In genomic region chr10:89367529-89367928, GRCh38 we compare ENCODE assay signal across 1 cellular context.
TF ChIP-seq lines count a peak whose summit lies in the region.

No MANE protein-coding gene starts in this region.

TF ChIP-seq in GM12878, 131 proteins besides CTCF, POLR2A, EP300 and RAD21 (continues in another document):
- TF ChIP-seq, protein P1, sequence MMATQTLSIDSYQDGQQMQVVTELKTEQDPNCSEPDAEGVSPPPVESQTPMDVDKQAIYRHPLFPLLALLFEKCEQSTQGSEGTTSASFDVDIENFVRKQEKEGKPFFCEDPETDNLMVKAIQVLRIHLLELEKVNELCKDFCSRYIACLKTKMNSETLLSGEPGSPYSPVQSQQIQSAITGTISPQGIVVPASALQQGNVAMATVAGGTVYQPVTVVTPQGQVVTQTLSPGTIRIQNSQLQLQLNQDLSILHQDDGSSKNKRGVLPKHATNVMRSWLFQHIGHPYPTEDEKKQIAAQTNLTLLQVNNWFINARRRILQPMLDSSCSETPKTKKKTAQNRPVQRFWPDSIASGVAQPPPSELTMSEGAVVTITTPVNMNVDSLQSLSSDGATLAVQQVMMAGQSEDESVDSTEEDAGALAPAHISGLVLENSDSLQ (IDR thresholded peaks at IDR 0.05): 0 out of 2 replicates have a peak, but pooled peaks have one; percentile 16
- peak; percentile 88 for TF ChIP-seq MTA2 (IDR thresholded peaks at IDR 0.05; ENCODE audit: low read depth)
- TF ChIP-seq MEF2B (IDR thresholded peaks at IDR 0.05; ENCODE audit: partially characterized antibody, poor library complexity, severe bottlenecking): peak; percentile 52
- TF ChIP-seq CBX5 (IDR thresholded peaks at IDR 0.05; ENCODE audit: low read depth): no peak
- TF ChIP-seq MXI1 (IDR thresholded peaks at IDR 0.05; ENCODE audit: low read depth, low read length): peak; percentile 92
- TF ChIP-seq E4F1 (IDR thresholded peaks at IDR 0.05; ENCODE audit: borderline replicate concordance, partially characterized antibody): peak; percentile 67
- no peak for TF ChIP-seq NR2C1 (IDR thresholded peaks at IDR 0.05)
- TF ChIP-seq SMAD5 (IDR thresholded peaks at IDR 0.05; ENCODE audit: low read depth): no peak
- TF ChIP-seq, protein P2, sequence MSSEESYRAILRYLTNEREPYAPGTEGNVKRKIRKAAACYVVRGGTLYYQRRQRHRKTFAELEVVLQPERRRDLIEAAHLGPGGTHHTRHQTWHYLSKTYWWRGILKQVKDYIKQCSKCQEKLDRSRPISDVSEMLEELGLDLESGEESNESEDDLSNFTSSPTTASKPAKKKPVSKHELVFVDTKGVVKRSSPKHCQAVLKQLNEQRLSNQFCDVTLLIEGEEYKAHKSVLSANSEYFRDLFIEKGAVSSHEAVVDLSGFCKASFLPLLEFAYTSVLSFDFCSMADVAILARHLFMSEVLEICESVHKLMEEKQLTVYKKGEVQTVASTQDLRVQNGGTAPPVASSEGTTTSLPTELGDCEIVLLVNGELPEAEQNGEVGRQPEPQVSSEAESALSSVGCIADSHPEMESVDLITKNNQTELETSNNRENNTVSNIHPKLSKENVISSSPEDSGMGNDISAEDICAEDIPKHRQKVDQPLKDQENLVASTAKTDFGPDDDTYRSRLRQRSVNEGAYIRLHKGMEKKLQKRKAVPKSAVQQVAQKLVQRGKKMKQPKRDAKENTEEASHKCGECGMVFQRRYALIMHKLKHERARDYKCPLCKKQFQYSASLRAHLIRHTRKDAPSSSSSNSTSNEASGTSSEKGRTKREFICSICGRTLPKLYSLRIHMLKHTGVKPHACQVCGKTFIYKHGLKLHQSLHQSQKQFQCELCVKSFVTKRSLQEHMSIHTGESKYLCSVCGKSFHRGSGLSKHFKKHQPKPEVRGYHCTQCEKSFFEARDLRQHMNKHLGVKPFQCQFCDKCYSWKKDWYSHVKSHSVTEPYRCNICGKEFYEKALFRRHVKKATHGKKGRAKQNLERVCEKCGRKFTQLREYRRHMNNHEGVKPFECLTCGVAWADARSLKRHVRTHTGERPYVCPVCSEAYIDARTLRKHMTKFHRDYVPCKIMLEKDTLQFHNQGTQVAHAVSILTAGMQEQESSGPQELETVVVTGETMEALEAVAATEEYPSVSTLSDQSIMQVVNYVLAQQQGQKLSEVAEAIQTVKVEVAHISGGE (CRISPR knock-in tag; IDR thresholded peaks at IDR 0.05): no peak
- peak; percentile 46 to 70; a peak in 3 of 4 replicates for TF ChIP-seq IKZF2 (IDR thresholded peaks at IDR 0.05)
- TF ChIP-seq ATF7 (IDR thresholded peaks at IDR 0.05; ENCODE audit: low read depth): peak; percentile 76
- no peak for TF ChIP-seq CEBPB (IDR thresholded peaks at IDR 0.05; ENCODE audit: borderline replicate concordance in 1 of 2, low read depth in 2 of 2, low read length in 2 of 2)
- peak; percentile 55; the same call in 1 of the 2 replicates for TF ChIP-seq RAD51 (IDR thresholded peaks at IDR 0.05)
- peak; percentile 61 for TF ChIP-seq SMAD1 (IDR thresholded peaks at IDR 0.05; ENCODE audit: low read depth, partially characterized antibody)
- no peak for TF ChIP-seq KDM1A (IDR thresholded peaks at IDR 0.05; ENCODE audit: borderline replicate concordance)
- no peak for TF ChIP-seq MEF2A (IDR thresholded peaks at IDR 0.05; ENCODE audit: insufficient read depth, low read depth, low read length)
- no peak for TF ChIP-seq YBX1 (IDR thresholded peaks at IDR 0.05)
- no peak for TF ChIP-seq ETV6 (conservative IDR thresholded peaks at IDR 0.05 in 1 of 2, IDR thresholded peaks at IDR 0.05 in 1 of 2; ENCODE audit: borderline replicate concordance in 1 of 2, low read depth in 1 of 2)
- TF ChIP-seq ZNF384 (IDR thresholded peaks at IDR 0.05; ENCODE audit: borderline replicate concordance, low read depth, low read length): peak; percentile 90
- TF ChIP-seq, protein P3, sequence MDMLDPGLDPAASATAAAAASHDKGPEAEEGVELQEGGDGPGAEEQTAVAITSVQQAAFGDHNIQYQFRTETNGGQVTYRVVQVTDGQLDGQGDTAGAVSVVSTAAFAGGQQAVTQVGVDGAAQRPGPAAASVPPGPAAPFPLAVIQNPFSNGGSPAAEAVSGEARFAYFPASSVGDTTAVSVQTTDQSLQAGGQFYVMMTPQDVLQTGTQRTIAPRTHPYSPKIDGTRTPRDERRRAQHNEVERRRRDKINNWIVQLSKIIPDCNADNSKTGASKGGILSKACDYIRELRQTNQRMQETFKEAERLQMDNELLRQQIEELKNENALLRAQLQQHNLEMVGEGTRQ (IDR thresholded peaks at IDR 0.05; ENCODE audit: borderline replicate concordance, low read depth, low read length): no peak
- no peak for TF ChIP-seq IRF4 (IDR thresholded peaks at IDR 0.05; ENCODE audit: low read depth, low read length)
- peak; percentile 88; the same call in 2 of the 3 replicates for TF ChIP-seq POU2F2 (IDR thresholded peaks at IDR 0.05; ENCODE audit: borderline replicate concordance, low read depth, low read length)
- TF ChIP-seq EED (IDR thresholded peaks at IDR 0.05; ENCODE audit: low read depth): no peak
- TF ChIP-seq, protein P4, sequence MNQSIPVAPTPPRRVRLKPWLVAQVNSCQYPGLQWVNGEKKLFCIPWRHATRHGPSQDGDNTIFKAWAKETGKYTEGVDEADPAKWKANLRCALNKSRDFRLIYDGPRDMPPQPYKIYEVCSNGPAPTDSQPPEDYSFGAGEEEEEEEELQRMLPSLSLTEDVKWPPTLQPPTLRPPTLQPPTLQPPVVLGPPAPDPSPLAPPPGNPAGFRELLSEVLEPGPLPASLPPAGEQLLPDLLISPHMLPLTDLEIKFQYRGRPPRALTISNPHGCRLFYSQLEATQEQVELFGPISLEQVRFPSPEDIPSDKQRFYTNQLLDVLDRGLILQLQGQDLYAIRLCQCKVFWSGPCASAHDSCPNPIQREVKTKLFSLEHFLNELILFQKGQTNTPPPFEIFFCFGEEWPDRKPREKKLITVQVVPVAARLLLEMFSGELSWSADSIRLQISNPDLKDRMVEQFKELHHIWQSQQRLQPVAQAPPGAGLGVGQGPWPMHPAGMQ (IDR thresholded peaks at IDR 0.05; ENCODE audit: borderline replicate concordance): no peak
- no peak for TF ChIP-seq HDGF (IDR thresholded peaks at IDR 0.05)
- TF ChIP-seq, protein P5, sequence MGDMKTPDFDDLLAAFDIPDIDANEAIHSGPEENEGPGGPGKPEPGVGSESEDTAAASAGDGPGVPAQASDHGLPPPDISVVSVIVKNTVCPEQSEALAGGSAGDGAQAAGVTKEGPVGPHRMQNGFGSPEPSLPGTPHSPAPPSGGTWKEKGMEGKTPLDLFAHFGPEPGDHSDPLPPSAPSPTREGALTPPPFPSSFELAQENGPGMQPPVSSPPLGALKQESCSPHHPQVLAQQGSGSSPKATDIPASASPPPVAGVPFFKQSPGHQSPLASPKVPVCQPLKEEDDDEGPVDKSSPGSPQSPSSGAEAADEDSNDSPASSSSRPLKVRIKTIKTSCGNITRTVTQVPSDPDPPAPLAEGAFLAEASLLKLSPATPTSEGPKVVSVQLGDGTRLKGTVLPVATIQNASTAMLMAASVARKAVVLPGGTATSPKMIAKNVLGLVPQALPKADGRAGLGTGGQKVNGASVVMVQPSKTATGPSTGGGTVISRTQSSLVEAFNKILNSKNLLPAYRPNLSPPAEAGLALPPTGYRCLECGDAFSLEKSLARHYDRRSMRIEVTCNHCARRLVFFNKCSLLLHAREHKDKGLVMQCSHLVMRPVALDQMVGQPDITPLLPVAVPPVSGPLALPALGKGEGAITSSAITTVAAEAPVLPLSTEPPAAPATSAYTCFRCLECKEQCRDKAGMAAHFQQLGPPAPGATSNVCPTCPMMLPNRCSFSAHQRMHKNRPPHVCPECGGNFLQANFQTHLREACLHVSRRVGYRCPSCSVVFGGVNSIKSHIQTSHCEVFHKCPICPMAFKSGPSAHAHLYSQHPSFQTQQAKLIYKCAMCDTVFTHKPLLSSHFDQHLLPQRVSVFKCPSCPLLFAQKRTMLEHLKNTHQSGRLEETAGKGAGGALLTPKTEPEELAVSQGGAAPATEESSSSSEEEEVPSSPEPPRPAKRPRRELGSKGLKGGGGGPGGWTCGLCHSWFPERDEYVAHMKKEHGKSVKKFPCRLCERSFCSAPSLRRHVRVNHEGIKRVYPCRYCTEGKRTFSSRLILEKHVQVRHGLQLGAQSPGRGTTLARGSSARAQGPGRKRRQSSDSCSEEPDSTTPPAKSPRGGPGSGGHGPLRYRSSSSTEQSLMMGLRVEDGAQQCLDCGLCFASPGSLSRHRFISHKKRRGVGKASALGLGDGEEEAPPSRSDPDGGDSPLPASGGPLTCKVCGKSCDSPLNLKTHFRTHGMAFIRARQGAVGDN (IDR thresholded peaks at IDR 0.05): peak; percentile 61; the same call in 1 of the 2 replicates
- TF ChIP-seq RFX5 (IDR thresholded peaks at IDR 0.05; ENCODE audit: low read depth, low read length): no peak
- TF ChIP-seq IKZF1 (conservative IDR thresholded peaks at IDR 0.05): peak; percentile 56
- no peak for TF ChIP-seq ZNF592 (IDR thresholded peaks at IDR 0.05)
- no peak for TF ChIP-seq CBFB (IDR thresholded peaks at IDR 0.05; ENCODE audit: low read depth)
- no peak for TF ChIP-seq NFIC (IDR thresholded peaks at IDR 0.05; ENCODE audit: low read depth, low read length)
- no peak for TF ChIP-seq POLR2AphosphoS2 (IDR thresholded peaks at IDR 0.05; ENCODE audit: low read depth, low read length)
- TF ChIP-seq GATAD2B (conservative IDR thresholded peaks at IDR 0.05; ENCODE audit: low read depth): no peak
- peak; percentile 79 for TF ChIP-seq SKIL (IDR thresholded peaks at IDR 0.05; ENCODE audit: low read depth, poor library complexity, severe bottlenecking)
- peak; percentile 67 to 72 for TF ChIP-seq BHLHE40 (IDR thresholded peaks at IDR 0.05; ENCODE audit: borderline replicate concordance in 1 of 2, low read depth in 2 of 2, low read length in 1 of 2)
